ENCODE assay signal across 24 cellular contexts in genomic region chr10:9102026-9102425, GRCh38.
A peak's percentile ranks its signal among the peaks of the same experiment; 100 is the strongest.
DNase-seq lines count a peak whose midpoint lies in the region; ATAC-seq and TF ChIP-seq lines count a peak whose summit lies in the region.
"Had no signal": no experiment of that assay in that cellular context is flagged by ENCODE, and none has a peak within 500 bp of the region (broad histone marks: within the 10 kb centered on the region; RNA-seq: fewer than 3 reads in every experiment).

No MANE protein-coding gene starts in this region.

- no peak overlapping the region for H3K27ac ChIP-seq in HEK293 (ENCODE audit: extremely low read depth, low read depth, low read length)
- no peak overlapping the region for H3K27ac ChIP-seq in mammary epithelial cell (ENCODE audit: insufficient read depth, low read depth, low read length)
- no peak overlapping the region for H3K27ac ChIP-seq in hepatocyte
- H3K27ac ChIP-seq: 22Rv1; BLaER1 treated with 17β-estradiol and CSF1 and Interleukin-3, amounts not matched to agents 10 nM and 100 nM had no signal

- no peak for DNase-seq in activated CD4-positive, CD25-positive, alpha-beta regulatory T cell treated with anti-CD3 and anti-CD28 coated beads, Interleukin-2, amount 50 U/mL, for 72 hours
- DNase-seq in mammary epithelial cell (peak; percentile 25), hepatocyte (ENCODE audit: low spot score) (peak; percentile 3), ecto neural progenitor cell (ENCODE audit: low spot score) (no peak), NCI-H526 (lab: John Stamatoyannopoulos, UW) (no peak)
- DNase-seq: CD8-positive, alpha-beta T cell; DND-41; H7; NCI-H1092 treated with DMSO at 0.1 percent for 48 hours; NCI-H1436 treated with DMSO at 0.1 percent for 48 hours; NCI-H2029; NCI-H226; NCI-H510A treated with DMSO at 0.1 percent for 48 hours; NCI-H774; NK-92 treated with Interleukin-12 subunit alpha and Interleukin-12 subunit beta, amount 100 ng/mL, for 24 hours had no signal

- CTCF ChIA-PET in HEK293 (lab: Yijun Ruan, JAX) = no interaction called here
- CTCF ChIA-PET in mammary epithelial cell (lab: Charles Lee; ENCODE audit: low non-redundant PET) = no interaction called here

- POLR2A ChIA-PET in HEK293 (lab: Yijun Ruan, JAX) = no interaction called here

- H3K36me3 ChIP-seq in HEK293 (ENCODE audit: control insufficient read depth in 2 of 2, insufficient read depth in 1 of 2, low read length in 2 of 2) (no peaks in the 10 kb centered on the region), mammary epithelial cell (ENCODE audit: insufficient read depth, low read length) (no peaks in the 10 kb centered on the region), hepatocyte (replicated peaks; ENCODE audit: insufficient read depth, low read depth) (no peaks in the 10 kb centered on the region)
- H3K36me3 ChIP-seq: BLaER1 treated with 17β-estradiol and CSF1 and Interleukin-3, amounts not matched to agents 10 nM and 100 nM had no signal

- TF ChIP-seq CTCF in HEK293 (tag by site-specific recombination; IDR thresholded peaks at IDR 0.05) = no peak
- TF ChIP-seq CTCF in mammary epithelial cell (conservative IDR thresholded peaks at IDR 0.05 in 1 of 2, IDR thresholded peaks at IDR 0.05 in 1 of 2; ENCODE audit: extremely low read depth in 1 of 2, insufficient read depth in 1 of 2, low read depth in 1 of 2, low read length in 2 of 2) = no peak
- no peak for TF ChIP-seq CTCF in hepatocyte (IDR thresholded peaks at IDR 0.05; ENCODE audit: poor library complexity)

- no peak overlapping the region for H3K9ac ChIP-seq in mammary epithelial cell (ENCODE audit: insufficient read depth, low read length)
- H3K9ac ChIP-seq: BLaER1 treated with 17β-estradiol and CSF1 and Interleukin-3, amounts not matched to agents 10 nM and 100 nM had no signal

- H3K79me2 ChIP-seq in mammary epithelial cell (ENCODE audit: insufficient read depth, low read length) = no peaks in the 10 kb centered on the region
- no peaks in the 10 kb centered on the region for H3K79me2 ChIP-seq in hepatocyte

- H3K27me3 ChIP-seq in mammary epithelial cell (ENCODE audit: insufficient read depth, low read length) (no peaks in the 10 kb centered on the region), hepatocyte (no peaks in the 10 kb centered on the region)
- H3K27me3 ChIP-seq: BLaER1 treated with 17β-estradiol and CSF1 and Interleukin-3, amounts not matched to agents 10 nM and 100 nM had no signal

- ATAC-seq in activated CD4-positive, CD25-positive, alpha-beta regulatory T cell treated with anti-CD3 and anti-CD28 coated beads, Interleukin-2, amount 50 U/mL, for 24 hours = peak; percentile 49 to 56
- ATAC-seq in HG02763 (IDR thresholded peaks at IDR 0.05; ENCODE audit: unreplicated experiment) = no peak
- ATAC-seq: CD8-positive, alpha-beta T cell; HepG2; K562; Panc1; Right ventricle myocardium inferior had no signal

- H3K4me2 ChIP-seq in mammary epithelial cell (ENCODE audit: insufficient read depth, low read depth, low read length) (no peak overlapping the region), hepatocyte (no peak overlapping the region)
- H3K4me2 ChIP-seq: BLaER1 treated with 17β-estradiol and CSF1 and Interleukin-3, amounts not matched to agents 10 nM and 100 nM had no signal

- H3K4me1 ChIP-seq in HEK293 (ENCODE audit: control insufficient read depth, insufficient read depth, low read length) (peaks cover 6% of the 10 kb centered on the region; the same call in 1 of the 2 replicates), mammary epithelial cell (ENCODE audit: insufficient read depth, low read length) (no peaks in the 10 kb centered on the region), hepatocyte (ENCODE audit: insufficient read depth) (no peaks in the 10 kb centered on the region)
- H3K4me1 ChIP-seq: BLaER1 treated with 17β-estradiol and CSF1 and Interleukin-3, amounts not matched to agents 10 nM and 100 nM had no signal

- in situ Hi-C loops in mammary epithelial cell (cut with MboI; ENCODE audit: low sequenced_read_pairs in 2 of 2) = no loop called here

- no TSS peak for BruUV-seq in mammary epithelial cell (replicated peaks; lab: Mats Ljungman, UMichigan)

- no peaks in the 10 kb centered on the region for H3K9me2 ChIP-seq in hepatocyte (replicated peaks; ENCODE audit: insufficient read depth)

- WGBS in mammary epithelial cell (ENCODE audit: low coverage, missing lambda C conversion rate) = 67% methylated on average over 4 of the region's 4 CpGs
- WGBS in hepatocyte (ENCODE audit: low lambda C conversion rate, missing lambda C conversion rate) = 66% methylated on average over 4 of the region's 4 CpGs

- H2AFZ ChIP-seq in mammary epithelial cell (ENCODE audit: low read depth, low read length) (no peak overlapping the region), hepatocyte (no peak overlapping the region)

- dilution Hi-C loops in mammary epithelial cell (cut with HindIII; ENCODE audit: low sequenced_read_pairs) = no loop called here

- H3K4me3 ChIP-seq in HEK293 (ENCODE audit: low read depth, low read length) (no peak overlapping the region), mammary epithelial cell (replicated peaks in 1 of 3; ENCODE audit: insufficient read depth in 1 of 3, low read depth in 2 of 3, low read length in 3 of 3) (no peak overlapping the region), hepatocyte (no peak overlapping the region)
- H3K4me3 ChIP-seq: BLaER1 treated with 17β-estradiol and CSF1 and Interleukin-3, amounts not matched to agents 10 nM and 100 nM; K562 had no signal

- no peaks in the 10 kb centered on the region for H4K20me1 ChIP-seq in mammary epithelial cell (ENCODE audit: insufficient read depth, low read length)
- no peaks in the 10 kb centered on the region for H4K20me1 ChIP-seq in hepatocyte (ENCODE audit: insufficient read depth, poor library complexity, severe bottlenecking)
- H4K20me1 ChIP-seq: BLaER1 treated with 17β-estradiol and CSF1 and Interleukin-3, amounts not matched to agents 10 nM and 100 nM had no signal

- intact Hi-C loops in mammary epithelial cell (cut with micrococcal nuclease) = no loop called here

- H3K9me3 ChIP-seq in HEK293 (ENCODE audit: control insufficient read depth, insufficient read depth, low read depth, low read length) (no peaks in the 10 kb centered on the region), mammary epithelial cell (replicated peaks; ENCODE audit: insufficient read depth, low read length) (no peaks in the 10 kb centered on the region), hepatocyte (ENCODE audit: low read depth) (no peaks in the 10 kb centered on the region)
- H3K9me3 ChIP-seq: BLaER1 treated with 17β-estradiol and CSF1 and Interleukin-3, amounts not matched to agents 10 nM and 100 nM had no signal

TF ChIP-seq in HEK293, 187 proteins besides CTCF, POLR2A, EP300 and RAD21:
- TF ChIP-seq GFI1B (tag by site-specific recombination; IDR thresholded peaks at IDR 0.05) = 0 out of 2 replicates have a peak, but pooled peaks have one; percentile 37
- no peak for TF ChIP-seq RBAK (tag by site-specific recombination; IDR thresholded peaks at IDR 0.05)
- TF ChIP-seq PRDM10 (tag by site-specific recombination; IDR thresholded peaks at IDR 0.05) = peak; percentile 41; the same call in 1 of the 2 replicates
- peak; percentile 28; the same call in 1 of the 2 replicates for TF ChIP-seq WT1 (tag by site-specific recombination; IDR thresholded peaks at IDR 0.05)
- TF ChIP-seq KLF8 (tag by site-specific recombination; IDR thresholded peaks at IDR 0.05) = peak; percentile 21; the same call in 1 of the 2 replicates
- TF ChIP-seq SP7 (tag by site-specific recombination; IDR thresholded peaks at IDR 0.05) = peak; percentile 47; the same call in 1 of the 2 replicates

Comparison
In these comparisons a context has a peak if more than half of its experiments do, and no peak if none do; other contexts are left out.
1. DNase-seq: peak in mammary epithelial cell (single experiment) and hepatocyte (single experiment); none in activated CD4-positive, CD25-positive, alpha-beta regulatory T cell treated with anti-CD3 and anti-CD28 coated beads, Interleukin-2, amount 50 U/mL, for 72 hours (single experiment), ecto neural progenitor cell (single experiment) and NCI-H526 (0 of 2).